1 cellular context compared by ENCODE assay signal in genomic region chr11:2122222-2122906, GRCh38.
TF ChIP-seq lines count a peak whose summit lies in the region.

No MANE protein-coding gene starts in this region.

TF ChIP-seq in HepG2, 621 proteins besides CTCF, POLR2A, EP300 and RAD21 (continues in another document):
- TF ChIP-seq MXD1 (CRISPR knock-in tag; IDR thresholded peaks at IDR 0.05) = no peak
- TF ChIP-seq LCORL (IDR thresholded peaks at IDR 0.05) = no peak
- peak; percentile 74 for TF ChIP-seq LCORL (CRISPR knock-in tag; IDR thresholded peaks at IDR 0.05)
- no peak for TF ChIP-seq MEIS2 (CRISPR knock-in tag; IDR thresholded peaks at IDR 0.05)
- TF ChIP-seq TIGD3 (CRISPR knock-in tag; IDR thresholded peaks at IDR 0.05; ENCODE audit: borderline replicate concordance) = no peak
- TF ChIP-seq MXI1 (IDR thresholded peaks at IDR 0.05; ENCODE audit: borderline replicate concordance, low read depth, low read length) = no peak
- TF ChIP-seq MYPOP (CRISPR knock-in tag; IDR thresholded peaks at IDR 0.05) = no peak
- TF ChIP-seq, protein P1, sequence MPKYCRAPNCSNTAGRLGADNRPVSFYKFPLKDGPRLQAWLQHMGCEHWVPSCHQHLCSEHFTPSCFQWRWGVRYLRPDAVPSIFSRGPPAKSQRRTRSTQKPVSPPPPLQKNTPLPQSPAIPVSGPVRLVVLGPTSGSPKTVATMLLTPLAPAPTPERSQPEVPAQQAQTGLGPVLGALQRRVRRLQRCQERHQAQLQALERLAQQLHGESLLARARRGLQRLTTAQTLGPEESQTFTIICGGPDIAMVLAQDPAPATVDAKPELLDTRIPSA (CRISPR knock-in tag; IDR thresholded peaks at IDR 0.05; ENCODE audit: borderline replicate concordance) = no peak
- peak; percentile 78; the same call in 1 of the 2 replicates for TF ChIP-seq ZNF788 (CRISPR knock-in tag; IDR thresholded peaks at IDR 0.05; ENCODE audit: borderline replicate concordance)
- no peak for TF ChIP-seq ZNF12 (CRISPR knock-in tag; IDR thresholded peaks at IDR 0.05)
- no peak for TF ChIP-seq DR1 (CRISPR knock-in tag; IDR thresholded peaks at IDR 0.05)
- TF ChIP-seq, protein P2, sequence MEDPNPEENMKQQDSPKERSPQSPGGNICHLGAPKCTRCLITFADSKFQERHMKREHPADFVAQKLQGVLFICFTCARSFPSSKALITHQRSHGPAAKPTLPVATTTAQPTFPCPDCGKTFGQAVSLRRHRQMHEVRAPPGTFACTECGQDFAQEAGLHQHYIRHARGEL (CRISPR knock-in tag; IDR thresholded peaks at IDR 0.05) = no peak
- TF ChIP-seq, protein P3, sequence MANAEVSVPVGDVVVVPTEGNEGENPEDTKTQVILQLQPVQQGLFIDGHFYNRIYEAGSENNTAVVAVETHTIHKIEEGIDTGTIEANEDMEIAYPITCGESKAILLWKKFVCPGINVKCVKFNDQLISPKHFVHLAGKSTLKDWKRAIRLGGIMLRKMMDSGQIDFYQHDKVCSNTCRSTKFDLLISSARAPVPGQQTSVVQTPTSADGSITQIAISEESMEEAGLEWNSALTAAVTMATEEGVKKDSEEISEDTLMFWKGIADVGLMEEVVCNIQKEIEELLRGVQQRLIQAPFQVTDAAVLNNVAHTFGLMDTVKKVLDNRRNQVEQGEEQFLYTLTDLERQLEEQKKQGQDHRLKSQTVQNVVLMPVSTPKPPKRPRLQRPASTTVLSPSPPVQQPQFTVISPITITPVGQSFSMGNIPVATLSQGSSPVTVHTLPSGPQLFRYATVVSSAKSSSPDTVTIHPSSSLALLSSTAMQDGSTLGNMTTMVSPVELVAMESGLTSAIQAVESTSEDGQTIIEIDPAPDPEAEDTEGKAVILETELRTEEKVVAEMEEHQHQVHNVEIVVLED (CRISPR knock-in tag; IDR thresholded peaks at IDR 0.05; ENCODE audit: borderline replicate concordance) = no peak
- no peak for TF ChIP-seq MNT (IDR thresholded peaks at IDR 0.05)
- TF ChIP-seq HDAC1 (CRISPR knock-in tag; IDR thresholded peaks at IDR 0.05) = peak; percentile 24; the same call in 1 of the 2 replicates
- TF ChIP-seq SP4 (CRISPR knock-in tag; IDR thresholded peaks at IDR 0.05) = no peak
- peak; percentile 45; the same call in 1 of the 2 replicates for TF ChIP-seq ZNF281 (CRISPR knock-in tag; IDR thresholded peaks at IDR 0.05; ENCODE audit: borderline replicate concordance)
- TF ChIP-seq RARA (CRISPR knock-in tag; IDR thresholded peaks at IDR 0.05) = peak; percentile 32; the same call in 1 of the 2 replicates
- TF ChIP-seq KLF16 (CRISPR knock-in tag; IDR thresholded peaks at IDR 0.05) = no peak
- TF ChIP-seq NCOR1 (IDR thresholded peaks at IDR 0.05; ENCODE audit: borderline replicate concordance, low read length) = no peak
- TF ChIP-seq GPBP1L1 (CRISPR knock-in tag; IDR thresholded peaks at IDR 0.05) = no peak
- TF ChIP-seq SMARCC2 (IDR thresholded peaks at IDR 0.05) = no peak
- peak; percentile 42; the same call in 1 of the 2 replicates for TF ChIP-seq TARDBP (CRISPR knock-in tag; IDR thresholded peaks at IDR 0.05)
- no peak for TF ChIP-seq CBFB (CRISPR knock-in tag; IDR thresholded peaks at IDR 0.05)
- TF ChIP-seq ZFP62 (CRISPR knock-in tag; IDR thresholded peaks at IDR 0.05) = no peak
- no peak for TF ChIP-seq ZKSCAN8 (CRISPR knock-in tag; IDR thresholded peaks at IDR 0.05; ENCODE audit: borderline replicate concordance)
- peak; percentile 28; the same call in 1 of the 2 replicates for TF ChIP-seq GABPB1 (CRISPR knock-in tag; IDR thresholded peaks at IDR 0.05)
- 0 out of 2 replicates have a peak, but pooled peaks have one; percentile 10 for TF ChIP-seq GATAD2A (CRISPR knock-in tag; IDR thresholded peaks at IDR 0.05)
- TF ChIP-seq ZSCAN9 (CRISPR knock-in tag; IDR thresholded peaks at IDR 0.05; ENCODE audit: borderline replicate concordance) = no peak
- no peak for TF ChIP-seq GLI4 (CRISPR knock-in tag; IDR thresholded peaks at IDR 0.05; ENCODE audit: borderline replicate concordance)
- TF ChIP-seq, protein P4, sequence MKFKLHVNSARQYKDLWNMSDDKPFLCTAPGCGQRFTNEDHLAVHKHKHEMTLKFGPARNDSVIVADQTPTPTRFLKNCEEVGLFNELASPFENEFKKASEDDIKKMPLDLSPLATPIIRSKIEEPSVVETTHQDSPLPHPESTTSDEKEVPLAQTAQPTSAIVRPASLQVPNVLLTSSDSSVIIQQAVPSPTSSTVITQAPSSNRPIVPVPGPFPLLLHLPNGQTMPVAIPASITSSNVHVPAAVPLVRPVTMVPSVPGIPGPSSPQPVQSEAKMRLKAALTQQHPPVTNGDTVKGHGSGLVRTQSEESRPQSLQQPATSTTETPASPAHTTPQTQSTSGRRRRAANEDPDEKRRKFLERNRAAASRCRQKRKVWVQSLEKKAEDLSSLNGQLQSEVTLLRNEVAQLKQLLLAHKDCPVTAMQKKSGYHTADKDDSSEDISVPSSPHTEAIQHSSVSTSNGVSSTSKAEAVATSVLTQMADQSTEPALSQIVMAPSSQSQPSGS (CRISPR knock-in tag; IDR thresholded peaks at IDR 0.05) = no peak
- no peak for TF ChIP-seq NBN (conservative IDR thresholded peaks at IDR 0.05)
- TF ChIP-seq PHF21A (CRISPR knock-in tag; IDR thresholded peaks at IDR 0.05) = peak; percentile 45; the same call in 1 of the 2 replicates
- TF ChIP-seq MBD4 (IDR thresholded peaks at IDR 0.05; ENCODE audit: borderline replicate concordance, low read length) = no peak
- TF ChIP-seq, protein P5, sequence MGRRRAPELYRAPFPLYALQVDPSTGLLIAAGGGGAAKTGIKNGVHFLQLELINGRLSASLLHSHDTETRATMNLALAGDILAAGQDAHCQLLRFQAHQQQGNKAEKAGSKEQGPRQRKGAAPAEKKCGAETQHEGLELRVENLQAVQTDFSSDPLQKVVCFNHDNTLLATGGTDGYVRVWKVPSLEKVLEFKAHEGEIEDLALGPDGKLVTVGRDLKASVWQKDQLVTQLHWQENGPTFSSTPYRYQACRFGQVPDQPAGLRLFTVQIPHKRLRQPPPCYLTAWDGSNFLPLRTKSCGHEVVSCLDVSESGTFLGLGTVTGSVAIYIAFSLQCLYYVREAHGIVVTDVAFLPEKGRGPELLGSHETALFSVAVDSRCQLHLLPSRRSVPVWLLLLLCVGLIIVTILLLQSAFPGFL (CRISPR knock-in tag; IDR thresholded peaks at IDR 0.05) = no peak
- TF ChIP-seq, protein P6, sequence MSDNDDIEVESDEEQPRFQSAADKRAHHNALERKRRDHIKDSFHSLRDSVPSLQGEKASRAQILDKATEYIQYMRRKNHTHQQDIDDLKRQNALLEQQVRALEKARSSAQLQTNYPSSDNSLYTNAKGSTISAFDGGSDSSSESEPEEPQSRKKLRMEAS (IDR thresholded peaks at IDR 0.05) = 0 out of 2 replicates have a peak, but pooled peaks have one; percentile 27
- TF ChIP-seq SNRNP70 (IDR thresholded peaks at IDR 0.05; ENCODE audit: low read depth, low read length) = no peak
- no peak for TF ChIP-seq ZNF3 (CRISPR knock-in tag; IDR thresholded peaks at IDR 0.05)
- TF ChIP-seq, protein P7, sequence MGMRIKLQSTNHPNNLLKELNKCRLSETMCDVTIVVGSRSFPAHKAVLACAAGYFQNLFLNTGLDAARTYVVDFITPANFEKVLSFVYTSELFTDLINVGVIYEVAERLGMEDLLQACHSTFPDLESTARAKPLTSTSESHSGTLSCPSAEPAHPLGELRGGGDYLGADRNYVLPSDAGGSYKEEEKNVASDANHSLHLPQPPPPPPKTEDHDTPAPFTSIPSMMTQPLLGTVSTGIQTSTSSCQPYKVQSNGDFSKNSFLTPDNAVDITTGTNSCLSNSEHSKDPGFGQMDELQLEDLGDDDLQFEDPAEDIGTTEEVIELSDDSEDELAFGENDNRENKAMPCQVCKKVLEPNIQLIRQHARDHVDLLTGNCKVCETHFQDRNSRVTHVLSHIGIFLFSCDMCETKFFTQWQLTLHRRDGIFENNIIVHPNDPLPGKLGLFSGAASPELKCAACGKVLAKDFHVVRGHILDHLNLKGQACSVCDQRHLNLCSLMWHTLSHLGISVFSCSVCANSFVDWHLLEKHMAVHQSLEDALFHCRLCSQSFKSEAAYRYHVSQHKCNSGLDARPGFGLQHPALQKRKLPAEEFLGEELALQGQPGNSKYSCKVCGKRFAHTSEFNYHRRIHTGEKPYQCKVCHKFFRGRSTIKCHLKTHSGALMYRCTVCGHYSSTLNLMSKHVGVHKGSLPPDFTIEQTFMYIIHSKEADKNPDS (CRISPR knock-in tag; IDR thresholded peaks at IDR 0.05) = no peak
- no peak for TF ChIP-seq NFYB (CRISPR knock-in tag; IDR thresholded peaks at IDR 0.05)
- no peak for TF ChIP-seq ZNF652 (CRISPR knock-in tag; IDR thresholded peaks at IDR 0.05; ENCODE audit: borderline replicate concordance, low read depth)
- TF ChIP-seq ZFX (CRISPR knock-in tag; IDR thresholded peaks at IDR 0.05; ENCODE audit: low read depth) = peak; percentile 75
- TF ChIP-seq ZNF792 (CRISPR knock-in tag; IDR thresholded peaks at IDR 0.05) = no peak
- TF ChIP-seq ZNF737 (CRISPR knock-in tag; IDR thresholded peaks at IDR 0.05; ENCODE audit: borderline replicate concordance) = no peak
